ENCODE assay signal across 18 cellular contexts in genomic region chr9:36346578-36346977, GRCh38.
"Had no signal": no experiment of that assay in that cellular context is flagged by ENCODE, and none has a peak within 500 bp of the region (broad histone marks: within the 10 kb centered on the region; RNA-seq: fewer than 3 reads in every experiment).

No MANE protein-coding gene starts in this region.

- H3K4me2 ChIP-seq: hepatocyte had no signal

- H3K27ac Mint-ChIP-seq: activated naive CD4-positive, alpha-beta T cell treated with anti-CD3 and anti-CD28 coated beads, Interleukin-2, amount 50 U/mL, for 24 hours; nephron progenitor cell; type B pancreatic cell had no signal

- H3K4me3 Mint-ChIP-seq: activated naive CD4-positive, alpha-beta T cell treated with anti-CD3 and anti-CD28 coated beads, Interleukin-2, amount 50 U/mL, for 24 hours; nephron progenitor cell; type B pancreatic cell had no signal

- H3K27me3 Mint-ChIP-seq: activated naive CD4-positive, alpha-beta T cell treated with anti-CD3 and anti-CD28 coated beads, Interleukin-2, amount 50 U/mL, for 24 hours; type B pancreatic cell had no signal

- H3K4me1 Mint-ChIP-seq: activated naive CD4-positive, alpha-beta T cell treated with anti-CD3 and anti-CD28 coated beads, Interleukin-2, amount 50 U/mL, for 24 hours; nephron progenitor cell had no signal

- H3K27ac ChIP-seq: brain microvascular endothelial cell, hepatocyte, psoas muscle, WERI-Rb-1 had no signal

- H3K27me3 ChIP-seq: brain microvascular endothelial cell, hepatocyte had no signal

- DNase-seq: activated CD4-positive, alpha-beta T cell treated with anti-CD3 and anti-CD28 coated beads for 48 hours; activated CD8-positive, alpha-beta memory T cell treated with anti-CD3 and anti-CD28 coated beads for 24 hours; brain microvascular endothelial cell; dermis blood vessel endothelial cell; erythroblast; kidney; left ventricle myocardium superior; mesendoderm; nephron progenitor cell; psoas muscle; stimulated activated CD4-positive, alpha-beta T cell treated with anti-CD3 and anti-CD28 coated beads, Interleukin-2, amount 100 ng/mL, for 24 hours; stimulated activated naive CD4-positive, alpha-beta T cell treated with Interleukin-2 at 50 U/mL for 16 hours; T-helper 9 cell; WERI-Rb-1 had no signal

- H3K9me3 Mint-ChIP-seq: activated naive CD4-positive, alpha-beta T cell treated with anti-CD3 and anti-CD28 coated beads, Interleukin-2, amount 50 U/mL, for 24 hours; nephron progenitor cell; type B pancreatic cell had no signal

- FAIRE-seq: kidney had no signal

- H3K4me1 ChIP-seq: psoas muscle had no signal

- H3K9me3 ChIP-seq: psoas muscle had no signal

- H3K4me3 ChIP-seq: hepatocyte, psoas muscle had no signal

- ATAC-seq: left ventricle myocardium superior, psoas muscle, sciatic nerve had no signal

- H2AFZ ChIP-seq: hepatocyte had no signal
